8 cellular contexts compared by ENCODE assay signal in genomic region chr4:140149851-140150635, GRCh38. TPM values are rescaled to one million over a fixed set of nuclear protein-coding genes. Genes with fewer than 3 reads are reported as not detected.
A peak's percentile ranks its signal among the peaks of the same experiment; 100 is the strongest.
DNase-seq lines count a peak whose midpoint lies in the region; ATAC-seq and TF ChIP-seq lines count a peak whose summit lies in the region.

No MANE protein-coding gene starts in this region.

- 2 to 6% methylated on average over 2 to 20 of the region's 20 CpGs for WGBS in transverse colon (ENCODE audit: low coverage in 1 of 2), 2 donors

- peak overlapping the region; percentile 85 for H3K27ac Mint-ChIP-seq in activated naive CD8-positive, alpha-beta T cell treated with anti-CD3 and anti-CD28 coated beads for 36 hours

- no peaks in the 10 kb centered on the region for H3K9me3 Mint-ChIP-seq in activated naive CD8-positive, alpha-beta T cell treated with anti-CD3 and anti-CD28 coated beads for 36 hours

- peak overlapping the region; percentile 64 to 85 (median 78) for H3K4me3 ChIP-seq in transverse colon

- no peaks in the 10 kb centered on the region for H3K36me3 ChIP-seq in transverse colon

- H3K9me3 ChIP-seq in transverse colon, result no peaks in the 10 kb centered on the region

- H3K4me1 Mint-ChIP-seq in activated naive CD8-positive, alpha-beta T cell treated with anti-CD3 and anti-CD28 coated beads for 36 hours, result peaks cover 27% of the 10 kb centered on the region

- in situ Hi-C loops in SK-MEL-5 (cut with HindIII; ENCODE audit: low pct_unique_long_range_greater_than_20kb, low sequenced_read_pairs), result no loop called here
- in situ Hi-C loops in transverse colon (cut with MboI; ENCODE audit: low pct_ligation_motif_present in 1 of 4, low pct_unique_long_range_greater_than_20kb in 1 of 4, low sequenced_read_pairs in 3 of 4), result loop anchor here in 1 of 4 donors (10.0 kb wide), 1 partner anchor 415 kb away; no protein-coding TSS in a partner anchor

- no peak for TF ChIP-seq EP300 in transverse colon (IDR thresholded peaks at IDR 0.05; ENCODE audit: low read depth)

- TF ChIP-seq CTCF in omental fat pad (IDR thresholded peaks at IDR 0.05) (no peak), transverse colon (IDR thresholded peaks at IDR 0.05) (peak in 3 of 5 experiments; percentile 19 to 55 (median 55))

- ATAC-seq in Right ventricle myocardium inferior, result peak; percentile 9
- no peak for ATAC-seq in omental fat pad (ENCODE audit: low FRiP score)
- no peak for ATAC-seq in HG03196 (IDR thresholded peaks at IDR 0.05; ENCODE audit: unreplicated experiment)

- H3K27me3 ChIP-seq in transverse colon, result no peaks in the 10 kb centered on the region

- peak; percentile 33 for DNase-seq in DMS79 (lab: John Stamatoyannopoulos, UW)
- DNase-seq in KG1 (lab: John Stamatoyannopoulos, UW), result peak; percentile 50
- peak; percentile 60 for DNase-seq in SK-MEL-5 (ENCODE audit: low read depth, low spot score)
- DNase-seq in activated naive CD8-positive, alpha-beta T cell treated with anti-CD3 and anti-CD28 coated beads for 36 hours, result peak; percentile 67
- DNase-seq in Right ventricle myocardium inferior (ENCODE audit: missing footprints), result peak; percentile 88
- DNase-seq in omental fat pad (ENCODE audit: low spot score), result peak; percentile 48
- peak; percentile 85 for DNase-seq in transverse colon

- peak overlapping the region; percentile 88 for H3K4me3 Mint-ChIP-seq in activated naive CD8-positive, alpha-beta T cell treated with anti-CD3 and anti-CD28 coated beads for 36 hours

- H3K36me3 Mint-ChIP-seq in activated naive CD8-positive, alpha-beta T cell treated with anti-CD3 and anti-CD28 coated beads for 36 hours, result no peaks in the 10 kb centered on the region

- no peak for TF ChIP-seq POLR2A in transverse colon (IDR thresholded peaks at IDR 0.05)

- peak overlapping the region; percentile 93 to 99 (median 98) for H3K27ac ChIP-seq in transverse colon

- H3K4me1 ChIP-seq in transverse colon, result peaks cover 0 to 17% (median 4%) of the 10 kb centered on the region in 4 donors

- peaks cover 24% of the 10 kb centered on the region for H3K27me3 Mint-ChIP-seq in activated naive CD8-positive, alpha-beta T cell treated with anti-CD3 and anti-CD28 coated beads for 36 hours

- intact Hi-C loops in Right ventricle myocardium inferior (cut with DNase I) (loop anchor here (1.0 to 5.0 kb wide), 8 partner anchors 52 to 483 kb away; partner anchors contain the start of gene MGST2), transverse colon (cut with DNase I; ENCODE audit: low total_unique reads) (loop anchor here (2.0 to 10.0 kb wide), 2 partner anchors 235 to 415 kb away; no protein-coding TSS in a partner anchor)

RNA-seq across cellular contexts. Expression of gene MAML3, which starts 3.9 kb away (rescaled TPM):
- total RNA-seq in SK-MEL-5 (2014; rRNA removed; shearing (Covaris generic)), result 2.4 and 2.9 TPM in 2 replicates
- polyA plus RNA-seq in SK-MEL-5 (2015; cell fraction: cytosol; rRNA removed), result 3.6 and 4.9 TPM in 2 replicates
- polyA plus RNA-seq in SK-MEL-5 (2015; cell fraction: nucleus; rRNA removed), result 0.81 and 1.3 TPM in 2 replicates
- 1 to 10 TPM; 2.1 to 2.3 TPM for total RNA-seq in activated naive CD8-positive, alpha-beta T cell treated with anti-CD3 and anti-CD28 coated beads for 36 hours
- 2.3 TPM for total RNA-seq in Right ventricle myocardium inferior
- 10 to 100 TPM in 3 of 4 donors, 1 to 10 TPM in 1; 4.8 to 12.8 (median 11.7) TPM for total RNA-seq in omental fat pad
- total RNA-seq in transverse colon, result 10 to 100 TPM; 16.1 to 40.0 (median 18.1) TPM

Comparison
In these comparisons a context has a peak if more than half of its experiments do, and no peak if none do; other contexts are left out.
1. DNase-seq: peak in every context shown above with its lines; median percentile 88 in Right ventricle myocardium inferior; 85 in transverse colon; 67 in activated naive CD8-positive, alpha-beta T cell treated with anti-CD3 and anti-CD28 coated beads for 36 hours; 60 in SK-MEL-5; 50 in KG1; 48 in omental fat pad; 33 in DMS79.
2. CTCF ChIP-seq: peak in transverse colon (3 of 5); none in omental fat pad (0 of 3).